Comparison of ENCODE assay signal across 1 cellular context in the genomic region with DNA sequence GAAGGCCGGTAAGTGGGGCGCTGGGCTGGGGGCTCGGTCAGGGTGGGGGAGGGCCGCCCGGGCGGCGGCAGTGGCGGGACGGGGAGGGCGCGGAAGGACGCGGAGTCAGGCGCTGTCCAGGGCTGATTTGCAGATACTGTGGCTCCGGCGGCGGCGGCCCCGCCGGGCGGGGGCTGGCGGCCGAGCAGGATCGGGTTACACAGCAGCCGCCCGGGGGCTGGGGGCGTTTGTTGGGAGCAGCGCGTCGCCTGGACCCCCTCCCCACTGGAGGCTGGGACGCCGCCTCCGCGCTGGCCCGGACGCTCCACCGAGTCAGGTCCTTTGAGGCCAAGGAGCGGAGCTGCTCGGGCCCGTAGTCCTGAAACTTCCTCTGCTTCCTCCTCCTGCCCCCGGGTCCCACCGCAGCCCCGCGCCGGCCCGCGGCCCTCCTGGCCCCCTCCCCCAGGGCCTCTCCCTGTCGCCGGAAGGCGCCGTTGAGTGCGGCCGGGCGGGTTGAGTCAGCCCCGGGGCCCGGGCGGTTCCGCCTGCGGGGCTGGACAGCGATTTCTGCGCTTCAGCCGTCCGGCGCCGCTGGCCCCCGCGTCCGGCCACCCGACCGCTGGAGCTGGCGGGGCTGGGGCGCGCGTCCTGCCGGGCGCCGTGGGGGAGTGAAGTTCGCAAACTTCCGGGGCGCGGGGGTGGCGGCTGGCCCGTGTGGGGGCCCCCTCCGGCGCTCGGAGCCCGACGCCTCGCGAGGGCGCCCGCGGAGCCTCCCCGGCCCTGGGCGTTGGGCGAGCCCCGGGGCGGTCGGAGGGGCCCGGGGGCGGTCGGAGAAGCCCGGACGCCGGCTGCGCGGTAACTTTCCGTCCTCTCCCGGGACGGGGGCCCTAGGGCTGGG.
TF ChIP-seq lines count a peak whose summit lies in the region.

No MANE protein-coding gene starts in this region.

TF ChIP-seq in K562, 482 proteins besides CTCF, POLR2A, EP300 and RAD21 (continued from another document and continues in another):
- TF ChIP-seq, protein P1, sequence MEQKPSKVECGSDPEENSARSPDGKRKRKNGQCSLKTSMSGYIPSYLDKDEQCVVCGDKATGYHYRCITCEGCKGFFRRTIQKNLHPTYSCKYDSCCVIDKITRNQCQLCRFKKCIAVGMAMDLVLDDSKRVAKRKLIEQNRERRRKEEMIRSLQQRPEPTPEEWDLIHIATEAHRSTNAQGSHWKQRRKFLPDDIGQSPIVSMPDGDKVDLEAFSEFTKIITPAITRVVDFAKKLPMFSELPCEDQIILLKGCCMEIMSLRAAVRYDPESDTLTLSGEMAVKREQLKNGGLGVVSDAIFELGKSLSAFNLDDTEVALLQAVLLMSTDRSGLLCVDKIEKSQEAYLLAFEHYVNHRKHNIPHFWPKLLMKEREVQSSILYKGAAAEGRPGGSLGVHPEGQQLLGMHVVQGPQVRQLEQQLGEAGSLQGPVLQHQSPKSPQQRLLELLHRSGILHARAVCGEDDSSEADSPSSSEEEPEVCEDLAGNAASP (IDR thresholded peaks at IDR 0.05), result no peak
- TF ChIP-seq POLR2B (IDR thresholded peaks at IDR 0.05; ENCODE audit: low read depth, partially characterized antibody), result no peak
- TF ChIP-seq, protein P2, sequence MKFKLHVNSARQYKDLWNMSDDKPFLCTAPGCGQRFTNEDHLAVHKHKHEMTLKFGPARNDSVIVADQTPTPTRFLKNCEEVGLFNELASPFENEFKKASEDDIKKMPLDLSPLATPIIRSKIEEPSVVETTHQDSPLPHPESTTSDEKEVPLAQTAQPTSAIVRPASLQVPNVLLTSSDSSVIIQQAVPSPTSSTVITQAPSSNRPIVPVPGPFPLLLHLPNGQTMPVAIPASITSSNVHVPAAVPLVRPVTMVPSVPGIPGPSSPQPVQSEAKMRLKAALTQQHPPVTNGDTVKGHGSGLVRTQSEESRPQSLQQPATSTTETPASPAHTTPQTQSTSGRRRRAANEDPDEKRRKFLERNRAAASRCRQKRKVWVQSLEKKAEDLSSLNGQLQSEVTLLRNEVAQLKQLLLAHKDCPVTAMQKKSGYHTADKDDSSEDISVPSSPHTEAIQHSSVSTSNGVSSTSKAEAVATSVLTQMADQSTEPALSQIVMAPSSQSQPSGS (CRISPR knock-in tag; IDR thresholded peaks at IDR 0.05), result no peak
- TF ChIP-seq ZNF707 (CRISPR knock-in tag; conservative IDR thresholded peaks at IDR 0.05), result no peak
- TF ChIP-seq, protein P3, sequence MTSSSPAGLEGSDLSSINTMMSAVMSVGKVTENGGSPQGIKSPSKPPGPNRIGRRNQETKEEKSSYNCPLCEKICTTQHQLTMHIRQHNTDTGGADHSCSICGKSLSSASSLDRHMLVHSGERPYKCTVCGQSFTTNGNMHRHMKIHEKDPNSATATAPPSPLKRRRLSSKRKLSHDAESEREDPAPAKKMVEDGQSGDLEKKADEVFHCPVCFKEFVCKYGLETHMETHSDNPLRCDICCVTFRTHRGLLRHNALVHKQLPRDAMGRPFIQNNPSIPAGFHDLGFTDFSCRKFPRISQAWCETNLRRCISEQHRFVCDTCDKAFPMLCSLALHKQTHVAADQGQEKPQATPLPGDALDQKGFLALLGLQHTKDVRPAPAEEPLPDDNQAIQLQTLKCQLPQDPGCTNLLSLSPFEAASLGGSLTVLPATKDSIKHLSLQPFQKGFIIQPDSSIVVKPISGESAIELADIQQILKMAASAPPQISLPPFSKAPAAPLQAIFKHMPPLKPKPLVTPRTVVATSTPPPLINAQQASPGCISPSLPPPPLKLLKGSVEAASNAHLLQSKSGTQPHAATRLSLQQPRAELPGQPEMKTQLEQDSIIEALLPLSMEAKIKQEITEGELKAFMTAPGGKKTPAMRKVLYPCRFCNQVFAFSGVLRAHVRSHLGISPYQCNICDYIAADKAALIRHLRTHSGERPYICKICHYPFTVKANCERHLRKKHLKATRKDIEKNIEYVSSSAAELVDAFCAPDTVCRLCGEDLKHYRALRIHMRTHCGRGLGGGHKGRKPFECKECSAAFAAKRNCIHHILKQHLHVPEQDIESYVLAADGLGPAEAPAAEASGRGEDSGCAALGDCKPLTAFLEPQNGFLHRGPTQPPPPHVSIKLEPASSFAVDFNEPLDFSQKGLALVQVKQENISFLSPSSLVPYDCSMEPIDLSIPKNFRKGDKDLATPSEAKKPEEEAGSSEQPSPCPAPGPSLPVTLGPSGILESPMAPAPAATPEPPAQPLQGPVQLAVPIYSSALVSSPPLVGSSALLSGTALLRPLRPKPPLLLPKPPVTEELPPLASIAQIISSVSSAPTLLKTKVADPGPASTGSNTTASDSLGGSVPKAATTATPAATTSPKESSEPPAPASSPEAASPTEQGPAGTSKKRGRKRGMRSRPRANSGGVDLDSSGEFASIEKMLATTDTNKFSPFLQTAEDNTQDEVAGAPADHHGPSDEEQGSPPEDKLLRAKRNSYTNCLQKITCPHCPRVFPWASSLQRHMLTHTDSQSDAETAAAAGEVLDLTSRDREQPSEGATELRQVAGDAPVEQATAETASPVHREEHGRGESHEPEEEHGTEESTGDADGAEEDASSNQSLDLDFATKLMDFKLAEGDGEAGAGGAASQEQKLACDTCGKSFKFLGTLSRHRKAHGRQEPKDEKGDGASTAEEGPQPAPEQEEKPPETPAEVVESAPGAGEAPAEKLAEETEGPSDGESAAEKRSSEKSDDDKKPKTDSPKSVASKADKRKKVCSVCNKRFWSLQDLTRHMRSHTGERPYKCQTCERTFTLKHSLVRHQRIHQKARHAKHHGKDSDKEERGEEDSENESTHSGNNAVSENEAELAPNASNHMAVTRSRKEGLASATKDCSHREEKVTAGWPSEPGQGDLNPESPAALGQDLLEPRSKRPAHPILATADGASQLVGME (CRISPR knock-in tag; IDR thresholded peaks at IDR 0.05), result 0 out of 2 replicates have a peak, but pooled peaks have one; percentile 52
- no peak for TF ChIP-seq ZNF384 (IDR thresholded peaks at IDR 0.05; ENCODE audit: low read depth, low read length)
- TF ChIP-seq ZNF232 (CRISPR knock-in tag; IDR thresholded peaks at IDR 0.05), result no peak
- TF ChIP-seq HNRNPK (IDR thresholded peaks at IDR 0.05; ENCODE audit: low read depth, low read length, poor library complexity, severe bottlenecking), result no peak
- TF ChIP-seq, protein P4, sequence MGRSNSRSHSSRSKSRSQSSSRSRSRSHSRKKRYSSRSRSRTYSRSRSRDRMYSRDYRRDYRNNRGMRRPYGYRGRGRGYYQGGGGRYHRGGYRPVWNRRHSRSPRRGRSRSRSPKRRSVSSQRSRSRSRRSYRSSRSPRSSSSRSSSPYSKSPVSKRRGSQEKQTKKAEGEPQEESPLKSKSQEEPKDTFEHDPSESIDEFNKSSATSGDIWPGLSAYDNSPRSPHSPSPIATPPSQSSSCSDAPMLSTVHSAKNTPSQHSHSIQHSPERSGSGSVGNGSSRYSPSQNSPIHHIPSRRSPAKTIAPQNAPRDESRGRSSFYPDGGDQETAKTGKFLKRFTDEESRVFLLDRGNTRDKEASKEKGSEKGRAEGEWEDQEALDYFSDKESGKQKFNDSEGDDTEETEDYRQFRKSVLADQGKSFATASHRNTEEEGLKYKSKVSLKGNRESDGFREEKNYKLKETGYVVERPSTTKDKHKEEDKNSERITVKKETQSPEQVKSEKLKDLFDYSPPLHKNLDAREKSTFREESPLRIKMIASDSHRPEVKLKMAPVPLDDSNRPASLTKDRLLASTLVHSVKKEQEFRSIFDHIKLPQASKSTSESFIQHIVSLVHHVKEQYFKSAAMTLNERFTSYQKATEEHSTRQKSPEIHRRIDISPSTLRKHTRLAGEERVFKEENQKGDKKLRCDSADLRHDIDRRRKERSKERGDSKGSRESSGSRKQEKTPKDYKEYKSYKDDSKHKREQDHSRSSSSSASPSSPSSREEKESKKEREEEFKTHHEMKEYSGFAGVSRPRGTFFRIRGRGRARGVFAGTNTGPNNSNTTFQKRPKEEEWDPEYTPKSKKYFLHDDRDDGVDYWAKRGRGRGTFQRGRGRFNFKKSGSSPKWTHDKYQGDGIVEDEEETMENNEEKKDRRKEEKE (IDR thresholded peaks at IDR 0.05; ENCODE audit: borderline replicate concordance in 1 of 2, control insufficient read depth in 1 of 2, low read depth in 2 of 2, low read length in 1 of 2), result no peak
- TF ChIP-seq ZNF146 (CRISPR knock-in tag; IDR thresholded peaks at IDR 0.05; ENCODE audit: unreplicated experiment), result no peak
- 0 out of 2 replicates have a peak, but pooled peaks have one; percentile 9 for TF ChIP-seq BHLHE40 (IDR thresholded peaks at IDR 0.05; ENCODE audit: low read length)
- no peak for TF ChIP-seq SRSF3 (IDR thresholded peaks at IDR 0.05; ENCODE audit: insufficient read depth, low read length)
- TF ChIP-seq, protein P5, sequence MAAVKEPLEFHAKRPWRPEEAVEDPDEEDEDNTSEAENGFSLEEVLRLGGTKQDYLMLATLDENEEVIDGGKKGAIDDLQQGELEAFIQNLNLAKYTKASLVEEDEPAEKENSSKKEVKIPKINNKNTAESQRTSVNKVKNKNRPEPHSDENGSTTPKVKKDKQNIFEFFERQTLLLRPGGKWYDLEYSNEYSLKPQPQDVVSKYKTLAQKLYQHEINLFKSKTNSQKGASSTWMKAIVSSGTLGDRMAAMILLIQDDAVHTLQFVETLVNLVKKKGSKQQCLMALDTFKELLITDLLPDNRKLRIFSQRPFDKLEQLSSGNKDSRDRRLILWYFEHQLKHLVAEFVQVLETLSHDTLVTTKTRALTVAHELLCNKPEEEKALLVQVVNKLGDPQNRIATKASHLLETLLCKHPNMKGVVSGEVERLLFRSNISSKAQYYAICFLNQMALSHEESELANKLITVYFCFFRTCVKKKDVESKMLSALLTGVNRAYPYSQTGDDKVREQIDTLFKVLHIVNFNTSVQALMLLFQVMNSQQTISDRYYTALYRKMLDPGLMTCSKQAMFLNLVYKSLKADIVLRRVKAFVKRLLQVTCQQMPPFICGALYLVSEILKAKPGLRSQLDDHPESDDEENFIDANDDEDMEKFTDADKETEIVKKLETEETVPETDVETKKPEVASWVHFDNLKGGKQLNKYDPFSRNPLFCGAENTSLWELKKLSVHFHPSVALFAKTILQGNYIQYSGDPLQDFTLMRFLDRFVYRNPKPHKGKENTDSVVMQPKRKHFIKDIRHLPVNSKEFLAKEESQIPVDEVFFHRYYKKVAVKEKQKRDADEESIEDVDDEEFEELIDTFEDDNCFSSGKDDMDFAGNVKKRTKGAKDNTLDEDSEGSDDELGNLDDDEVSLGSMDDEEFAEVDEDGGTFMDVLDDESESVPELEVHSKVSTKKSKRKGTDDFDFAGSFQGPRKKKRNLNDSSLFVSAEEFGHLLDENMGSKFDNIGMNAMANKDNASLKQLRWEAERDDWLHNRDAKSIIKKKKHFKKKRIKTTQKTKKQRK (IDR thresholded peaks at IDR 0.05; ENCODE audit: borderline replicate concordance, low read depth, low read length), result no peak
- no peak for TF ChIP-seq ZNF263 (CRISPR knock-in tag; IDR thresholded peaks at IDR 0.05; ENCODE audit: borderline replicate concordance)
- TF ChIP-seq, protein P6, sequence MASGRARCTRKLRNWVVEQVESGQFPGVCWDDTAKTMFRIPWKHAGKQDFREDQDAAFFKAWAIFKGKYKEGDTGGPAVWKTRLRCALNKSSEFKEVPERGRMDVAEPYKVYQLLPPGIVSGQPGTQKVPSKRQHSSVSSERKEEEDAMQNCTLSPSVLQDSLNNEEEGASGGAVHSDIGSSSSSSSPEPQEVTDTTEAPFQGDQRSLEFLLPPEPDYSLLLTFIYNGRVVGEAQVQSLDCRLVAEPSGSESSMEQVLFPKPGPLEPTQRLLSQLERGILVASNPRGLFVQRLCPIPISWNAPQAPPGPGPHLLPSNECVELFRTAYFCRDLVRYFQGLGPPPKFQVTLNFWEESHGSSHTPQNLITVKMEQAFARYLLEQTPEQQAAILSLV (tag; IDR thresholded peaks at IDR 0.05), result no peak
- TF ChIP-seq ZBTB1 (CRISPR knock-in tag; IDR thresholded peaks at IDR 0.05; ENCODE audit: borderline replicate concordance, low read depth), result no peak; the same call in none of the 2 replicates
- TF ChIP-seq ZNF24 (IDR thresholded peaks at IDR 0.05), result no peak
- TF ChIP-seq KDM2B (CRISPR knock-in tag; IDR thresholded peaks at IDR 0.05), result no peak
- TF ChIP-seq SIN3B (IDR thresholded peaks at IDR 0.05; ENCODE audit: low read depth), result peak; percentile 67
- no peak for TF ChIP-seq XRCC4 (IDR thresholded peaks at IDR 0.05; ENCODE audit: extremely low read depth, insufficient read depth, insufficient read length)
- TF ChIP-seq, protein P7, sequence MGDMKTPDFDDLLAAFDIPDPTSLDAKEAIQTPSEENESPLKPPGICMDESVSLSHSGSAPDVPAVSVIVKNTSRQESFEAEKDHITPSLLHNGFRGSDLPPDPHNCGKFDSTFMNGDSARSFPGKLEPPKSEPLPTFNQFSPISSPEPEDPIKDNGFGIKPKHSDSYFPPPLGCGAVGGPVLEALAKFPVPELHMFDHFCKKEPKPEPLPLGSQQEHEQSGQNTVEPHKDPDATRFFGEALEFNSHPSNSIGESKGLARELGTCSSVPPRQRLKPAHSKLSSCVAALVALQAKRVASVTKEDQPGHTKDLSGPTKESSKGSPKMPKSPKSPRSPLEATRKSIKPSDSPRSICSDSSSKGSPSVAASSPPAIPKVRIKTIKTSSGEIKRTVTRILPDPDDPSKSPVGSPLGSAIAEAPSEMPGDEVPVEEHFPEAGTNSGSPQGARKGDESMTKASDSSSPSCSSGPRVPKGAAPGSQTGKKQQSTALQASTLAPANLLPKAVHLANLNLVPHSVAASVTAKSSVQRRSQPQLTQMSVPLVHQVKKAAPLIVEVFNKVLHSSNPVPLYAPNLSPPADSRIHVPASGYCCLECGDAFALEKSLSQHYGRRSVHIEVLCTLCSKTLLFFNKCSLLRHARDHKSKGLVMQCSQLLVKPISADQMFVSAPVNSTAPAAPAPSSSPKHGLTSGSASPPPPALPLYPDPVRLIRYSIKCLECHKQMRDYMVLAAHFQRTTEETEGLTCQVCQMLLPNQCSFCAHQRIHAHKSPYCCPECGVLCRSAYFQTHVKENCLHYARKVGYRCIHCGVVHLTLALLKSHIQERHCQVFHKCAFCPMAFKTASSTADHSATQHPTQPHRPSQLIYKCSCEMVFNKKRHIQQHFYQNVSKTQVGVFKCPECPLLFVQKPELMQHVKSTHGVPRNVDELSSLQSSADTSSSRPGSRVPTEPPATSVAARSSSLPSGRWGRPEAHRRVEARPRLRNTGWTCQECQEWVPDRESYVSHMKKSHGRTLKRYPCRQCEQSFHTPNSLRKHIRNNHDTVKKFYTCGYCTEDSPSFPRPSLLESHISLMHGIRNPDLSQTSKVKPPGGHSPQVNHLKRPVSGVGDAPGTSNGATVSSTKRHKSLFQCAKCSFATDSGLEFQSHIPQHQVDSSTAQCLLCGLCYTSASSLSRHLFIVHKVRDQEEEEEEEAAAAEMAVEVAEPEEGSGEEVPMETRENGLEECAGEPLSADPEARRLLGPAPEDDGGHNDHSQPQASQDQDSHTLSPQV (IDR thresholded peaks at IDR 0.05), result no peak; the same call in 1 of the 2 replicates
- TF ChIP-seq, protein P8, sequence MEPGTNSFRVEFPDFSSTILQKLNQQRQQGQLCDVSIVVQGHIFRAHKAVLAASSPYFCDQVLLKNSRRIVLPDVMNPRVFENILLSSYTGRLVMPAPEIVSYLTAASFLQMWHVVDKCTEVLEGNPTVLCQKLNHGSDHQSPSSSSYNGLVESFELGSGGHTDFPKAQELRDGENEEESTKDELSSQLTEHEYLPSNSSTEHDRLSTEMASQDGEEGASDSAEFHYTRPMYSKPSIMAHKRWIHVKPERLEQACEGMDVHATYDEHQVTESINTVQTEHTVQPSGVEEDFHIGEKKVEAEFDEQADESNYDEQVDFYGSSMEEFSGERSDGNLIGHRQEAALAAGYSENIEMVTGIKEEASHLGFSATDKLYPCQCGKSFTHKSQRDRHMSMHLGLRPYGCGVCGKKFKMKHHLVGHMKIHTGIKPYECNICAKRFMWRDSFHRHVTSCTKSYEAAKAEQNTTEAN (CRISPR knock-in tag; IDR thresholded peaks at IDR 0.05), result peak; percentile 43; the same call in 1 of the 2 replicates
- no peak for TF ChIP-seq JUNB (CRISPR knock-in tag; conservative IDR thresholded peaks at IDR 0.05)
